Comparison of ENCODE assay signal across 1 cellular context in genomic region chr2:183060500-183061231, GRCh38.
TF ChIP-seq lines count a peak whose summit lies in the region.

No MANE protein-coding gene starts in this region.

TF ChIP-seq in HepG2, 621 proteins besides CTCF, POLR2A, EP300 and RAD21 (continued from another document and continues in another):
- no peak for TF ChIP-seq ZNF326 (CRISPR knock-in tag; IDR thresholded peaks at IDR 0.05; ENCODE audit: borderline replicate concordance)
- no peak for TF ChIP-seq RFX5 (IDR thresholded peaks at IDR 0.05; ENCODE audit: low read depth, low read length)
- no peak for TF ChIP-seq ZNF205 (CRISPR knock-in tag; IDR thresholded peaks at IDR 0.05)
- no peak for TF ChIP-seq HMG20A (CRISPR knock-in tag; IDR thresholded peaks at IDR 0.05; ENCODE audit: borderline replicate concordance)
- TF ChIP-seq ZNF788 (CRISPR knock-in tag; IDR thresholded peaks at IDR 0.05; ENCODE audit: borderline replicate concordance): no peak
- no peak for TF ChIP-seq GMEB1 (CRISPR knock-in tag; IDR thresholded peaks at IDR 0.05; ENCODE audit: borderline replicate concordance)
- no peak for TF ChIP-seq MATR3 (CRISPR knock-in tag; IDR thresholded peaks at IDR 0.05)
- no peak for TF ChIP-seq FOXJ3 (CRISPR knock-in tag; IDR thresholded peaks at IDR 0.05; ENCODE audit: borderline replicate concordance)
- no peak for TF ChIP-seq LCORL (IDR thresholded peaks at IDR 0.05)
- TF ChIP-seq LCORL (CRISPR knock-in tag; IDR thresholded peaks at IDR 0.05): no peak
- no peak for TF ChIP-seq FIP1L1 (IDR thresholded peaks at IDR 0.05; ENCODE audit: borderline replicate concordance, insufficient read depth, low read depth, low read length)
- no peak for TF ChIP-seq ZNF3 (CRISPR knock-in tag; IDR thresholded peaks at IDR 0.05)
- TF ChIP-seq RARG (CRISPR knock-in tag; IDR thresholded peaks at IDR 0.05; ENCODE audit: low read depth): no peak
- no peak for TF ChIP-seq HCFC1 (IDR thresholded peaks at IDR 0.05; ENCODE audit: low read depth, low read length)
- no peak for TF ChIP-seq DNMT1 (CRISPR knock-in tag; IDR thresholded peaks at IDR 0.05)
- no peak for TF ChIP-seq GLI4 (CRISPR knock-in tag; IDR thresholded peaks at IDR 0.05; ENCODE audit: borderline replicate concordance)
- no peak for TF ChIP-seq CBX2 (IDR thresholded peaks at IDR 0.05; ENCODE audit: low read depth, low read length)
- TF ChIP-seq CBX2 (CRISPR knock-in tag; IDR thresholded peaks at IDR 0.05; ENCODE audit: low read depth): no peak
- peak; percentile 53; the same call in 1 of the 2 replicates for TF ChIP-seq NCOR1 (IDR thresholded peaks at IDR 0.05; ENCODE audit: borderline replicate concordance, low read length)
- no peak for TF ChIP-seq ZNF468 (CRISPR knock-in tag; IDR thresholded peaks at IDR 0.05)
- TF ChIP-seq SAP130 (CRISPR knock-in tag; IDR thresholded peaks at IDR 0.05; ENCODE audit: low read depth): no peak
- no peak for TF ChIP-seq ZNF83 (CRISPR knock-in tag; IDR thresholded peaks at IDR 0.05; ENCODE audit: borderline replicate concordance)
- TF ChIP-seq KLF13 (CRISPR knock-in tag; IDR thresholded peaks at IDR 0.05): no peak
- TF ChIP-seq ZNF101 (CRISPR knock-in tag; IDR thresholded peaks at IDR 0.05; ENCODE audit: borderline replicate concordance, low read depth): no peak
- TF ChIP-seq, protein P1, sequence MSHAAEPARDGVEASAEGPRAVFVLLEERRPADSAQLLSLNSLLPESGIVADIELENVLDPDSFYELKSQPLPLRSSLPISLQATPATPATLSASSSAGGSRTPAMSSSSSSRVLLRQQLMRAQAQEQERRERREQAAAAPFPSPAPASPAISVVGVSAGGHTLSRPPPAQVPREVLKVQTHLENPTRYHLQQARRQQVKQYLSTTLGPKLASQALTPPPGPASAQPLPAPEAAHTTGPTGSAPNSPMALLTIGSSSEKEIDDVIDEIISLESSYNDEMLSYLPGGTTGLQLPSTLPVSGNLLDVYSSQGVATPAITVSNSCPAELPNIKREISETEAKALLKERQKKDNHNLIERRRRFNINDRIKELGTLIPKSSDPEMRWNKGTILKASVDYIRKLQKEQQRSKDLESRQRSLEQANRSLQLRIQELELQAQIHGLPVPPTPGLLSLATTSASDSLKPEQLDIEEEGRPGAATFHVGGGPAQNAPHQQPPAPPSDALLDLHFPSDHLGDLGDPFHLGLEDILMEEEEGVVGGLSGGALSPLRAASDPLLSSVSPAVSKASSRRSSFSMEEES (CRISPR knock-in tag; IDR thresholded peaks at IDR 0.05): no peak
- TF ChIP-seq, protein P2, sequence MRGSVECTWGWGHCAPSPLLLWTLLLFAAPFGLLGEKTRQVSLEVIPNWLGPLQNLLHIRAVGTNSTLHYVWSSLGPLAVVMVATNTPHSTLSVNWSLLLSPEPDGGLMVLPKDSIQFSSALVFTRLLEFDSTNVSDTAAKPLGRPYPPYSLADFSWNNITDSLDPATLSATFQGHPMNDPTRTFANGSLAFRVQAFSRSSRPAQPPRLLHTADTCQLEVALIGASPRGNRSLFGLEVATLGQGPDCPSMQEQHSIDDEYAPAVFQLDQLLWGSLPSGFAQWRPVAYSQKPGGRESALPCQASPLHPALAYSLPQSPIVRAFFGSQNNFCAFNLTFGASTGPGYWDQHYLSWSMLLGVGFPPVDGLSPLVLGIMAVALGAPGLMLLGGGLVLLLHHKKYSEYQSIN (CRISPR knock-in tag; IDR thresholded peaks at IDR 0.05; ENCODE audit: borderline replicate concordance): no peak
- no peak for TF ChIP-seq YEATS2 (CRISPR knock-in tag; IDR thresholded peaks at IDR 0.05; ENCODE audit: borderline replicate concordance)
- no peak for TF ChIP-seq GATA4 (IDR thresholded peaks at IDR 0.05; ENCODE audit: borderline replicate concordance, low read depth)
- no peak for TF ChIP-seq ZNF484 (CRISPR knock-in tag; IDR thresholded peaks at IDR 0.05; ENCODE audit: borderline replicate concordance, low read depth)
- TF ChIP-seq, protein P3, sequence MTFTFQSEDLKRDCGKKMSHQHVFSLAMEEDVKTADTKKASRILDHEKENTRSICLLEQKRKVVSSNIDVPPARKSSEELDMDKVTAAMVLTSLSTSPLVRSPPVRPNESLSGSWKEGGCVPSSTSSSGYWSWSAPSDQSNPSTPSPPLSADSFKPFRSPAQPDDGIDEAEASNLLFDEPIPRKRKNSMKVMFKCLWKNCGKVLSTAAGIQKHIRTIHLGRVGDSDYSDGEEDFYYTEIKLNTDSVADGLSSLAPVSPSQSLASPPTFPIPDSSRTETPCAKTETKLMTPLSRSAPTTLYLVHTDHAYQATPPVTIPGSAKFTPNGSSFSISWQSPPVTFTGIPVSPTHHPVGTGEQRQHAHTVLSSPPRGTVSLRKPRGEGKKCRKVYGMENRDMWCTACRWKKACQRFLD (CRISPR knock-in tag; IDR thresholded peaks at IDR 0.05; ENCODE audit: borderline replicate concordance): no peak
- TF ChIP-seq ZC3H4 (CRISPR knock-in tag; IDR thresholded peaks at IDR 0.05; ENCODE audit: borderline replicate concordance): no peak
- TF ChIP-seq FOSL2 (CRISPR knock-in tag; IDR thresholded peaks at IDR 0.05): peak; percentile 11; the same call in 1 of the 2 replicates
- TF ChIP-seq ONECUT2 (CRISPR knock-in tag; IDR thresholded peaks at IDR 0.05): no peak
- no peak for TF ChIP-seq SMAD1 (CRISPR knock-in tag; IDR thresholded peaks at IDR 0.05; ENCODE audit: borderline replicate concordance, low read depth)
- TF ChIP-seq, protein P4, sequence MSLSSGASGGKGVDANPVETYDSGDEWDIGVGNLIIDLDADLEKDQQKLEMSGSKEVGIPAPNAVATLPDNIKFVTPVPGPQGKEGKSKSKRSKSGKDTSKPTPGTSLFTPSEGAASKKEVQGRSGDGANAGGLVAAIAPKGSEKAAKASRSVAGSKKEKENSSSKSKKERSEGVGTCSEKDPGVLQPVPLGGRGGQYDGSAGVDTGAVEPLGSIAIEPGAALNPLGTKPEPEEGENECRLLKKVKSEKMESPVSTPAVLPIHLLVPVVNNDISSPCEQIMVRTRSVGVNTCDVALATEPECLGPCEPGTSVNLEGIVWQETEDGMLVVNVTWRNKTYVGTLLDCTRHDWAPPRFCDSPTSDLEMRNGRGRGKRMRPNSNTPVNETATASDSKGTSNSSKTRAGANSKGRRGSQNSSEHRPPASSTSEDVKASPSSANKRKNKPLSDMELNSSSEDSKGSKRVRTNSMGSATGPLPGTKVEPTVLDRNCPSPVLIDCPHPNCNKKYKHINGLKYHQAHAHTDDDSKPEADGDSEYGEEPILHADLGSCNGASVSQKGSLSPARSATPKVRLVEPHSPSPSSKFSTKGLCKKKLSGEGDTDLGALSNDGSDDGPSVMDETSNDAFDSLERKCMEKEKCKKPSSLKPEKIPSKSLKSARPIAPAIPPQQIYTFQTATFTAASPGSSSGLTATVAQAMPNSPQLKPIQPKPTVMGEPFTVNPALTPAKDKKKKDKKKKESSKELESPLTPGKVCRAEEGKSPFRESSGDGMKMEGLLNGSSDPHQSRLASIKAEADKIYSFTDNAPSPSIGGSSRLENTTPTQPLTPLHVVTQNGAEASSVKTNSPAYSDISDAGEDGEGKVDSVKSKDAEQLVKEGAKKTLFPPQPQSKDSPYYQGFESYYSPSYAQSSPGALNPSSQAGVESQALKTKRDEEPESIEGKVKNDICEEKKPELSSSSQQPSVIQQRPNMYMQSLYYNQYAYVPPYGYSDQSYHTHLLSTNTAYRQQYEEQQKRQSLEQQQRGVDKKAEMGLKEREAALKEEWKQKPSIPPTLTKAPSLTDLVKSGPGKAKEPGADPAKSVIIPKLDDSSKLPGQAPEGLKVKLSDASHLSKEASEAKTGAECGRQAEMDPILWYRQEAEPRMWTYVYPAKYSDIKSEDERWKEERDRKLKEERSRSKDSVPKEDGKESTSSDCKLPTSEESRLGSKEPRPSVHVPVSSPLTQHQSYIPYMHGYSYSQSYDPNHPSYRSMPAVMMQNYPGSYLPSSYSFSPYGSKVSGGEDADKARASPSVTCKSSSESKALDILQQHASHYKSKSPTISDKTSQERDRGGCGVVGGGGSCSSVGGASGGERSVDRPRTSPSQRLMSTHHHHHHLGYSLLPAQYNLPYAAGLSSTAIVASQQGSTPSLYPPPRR (CRISPR knock-in tag; IDR thresholded peaks at IDR 0.05; ENCODE audit: borderline replicate concordance): no peak
- TF ChIP-seq ZSCAN9 (CRISPR knock-in tag; IDR thresholded peaks at IDR 0.05; ENCODE audit: borderline replicate concordance): no peak
- TF ChIP-seq SOX13 (IDR thresholded peaks at IDR 0.05): no peak
- TF ChIP-seq SOX13 (CRISPR knock-in tag; conservative IDR thresholded peaks at IDR 0.05 in 1 of 2, IDR thresholded peaks at IDR 0.05 in 1 of 2): peak in 1 of 2 experiments; percentile 61; a peak in 2 of 4 replicates
- TF ChIP-seq ZFP36L1 (CRISPR knock-in tag; IDR thresholded peaks at IDR 0.05): no peak
- TF ChIP-seq RORA (CRISPR knock-in tag; IDR thresholded peaks at IDR 0.05): no peak
- no peak; the same call in 1 of the 2 replicates for TF ChIP-seq RNF2 (conservative IDR thresholded peaks at IDR 0.05; ENCODE audit: low read depth)
- no peak for TF ChIP-seq SNRNP70 (IDR thresholded peaks at IDR 0.05; ENCODE audit: low read depth, low read length)
- no peak for TF ChIP-seq MLX (CRISPR knock-in tag; IDR thresholded peaks at IDR 0.05)
- no peak for TF ChIP-seq ZNF142 (CRISPR knock-in tag; IDR thresholded peaks at IDR 0.05)
- TF ChIP-seq ZNF33A (CRISPR knock-in tag; IDR thresholded peaks at IDR 0.05; ENCODE audit: borderline replicate concordance): no peak
- TF ChIP-seq RFX1 (IDR thresholded peaks at IDR 0.05): no peak
- no peak for TF ChIP-seq TEAD2 (CRISPR knock-in tag; IDR thresholded peaks at IDR 0.05)
